ENCODE assay signal across 18 cellular contexts in the genomic region with DNA sequence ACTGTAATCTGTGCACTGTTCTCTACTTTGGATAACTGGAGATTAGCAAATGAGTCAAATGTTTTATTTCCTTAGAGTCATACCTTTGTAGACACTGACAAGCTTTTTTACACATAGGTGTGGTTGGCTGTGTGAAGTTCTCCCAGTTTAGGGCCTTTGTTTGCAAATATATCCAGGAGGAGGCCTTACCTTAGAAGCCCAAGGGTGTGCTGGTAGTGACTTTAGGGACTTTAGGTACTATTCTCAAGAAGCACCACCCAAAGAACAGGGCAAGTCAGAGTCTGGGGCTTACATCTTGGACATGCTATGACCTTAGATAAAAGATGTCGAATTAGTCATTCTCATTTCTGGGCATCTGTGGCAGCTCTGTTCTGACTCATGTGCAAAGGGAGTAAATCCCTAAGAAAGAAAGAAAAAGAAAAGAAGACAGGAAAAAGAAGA. TPM values are rescaled to one million over a fixed set of nuclear protein-coding genes. Genes with fewer than 3 reads are reported as not detected.
DNase-seq lines count a peak whose midpoint lies in the region; ATAC-seq, FAIRE-seq and TF ChIP-seq lines count a peak whose summit lies in the region.
"Had no signal": no experiment of that assay in that cellular context is flagged by ENCODE, and none has a peak within 500 bp of the region (broad histone marks: within the 10 kb centered on the region; RNA-seq: fewer than 3 reads in every experiment).

No MANE protein-coding gene starts in this region.

- CTCF ChIA-PET in endothelial cell of umbilical vein (lab: Charles Lee), result interaction anchor here (1.1 kb wide), 1 partner anchor 9 kb away, joined by 4 read pairs; no protein-coding TSS in a partner anchor

- H3K27ac ChIP-seq in endothelial cell of umbilical vein (ENCODE audit: insufficient read depth, low read depth, low read length) (peak overlapping the region; percentile 7), spleen (no peak overlapping the region), upper lobe of right lung (no peak overlapping the region)
- H3K27ac ChIP-seq: cardiac muscle cell, uterus had no signal

- H3K4me3 ChIP-seq in MG63, result no peak overlapping the region
- H3K4me3 ChIP-seq in endothelial cell of umbilical vein (replicated peaks in 1 of 3; ENCODE audit: insufficient read depth in 1 of 3, low read depth in 1 of 3, low read length in 3 of 3), result no peak overlapping the region
- no peak overlapping the region for H3K4me3 ChIP-seq in spleen
- no peak overlapping the region for H3K4me3 ChIP-seq in upper lobe of right lung
- H3K4me3 ChIP-seq: cardiac muscle cell, uterus had no signal

- peak; percentile 51 for ATAC-seq in left colon
- ATAC-seq in upper lobe of right lung, result no peak
- ATAC-seq: activated CD4-positive, alpha-beta T cell treated with anti-CD3 and anti-CD28 coated beads for 36 hours; left ventricle myocardium superior had no signal

- WGBS in spleen, 5 donors, result 90 to 100% (median 92%) methylated on average over 1 of the region's 1 CpG

- dilution Hi-C loops in endothelial cell of umbilical vein (cut with MboI; ENCODE audit: extremely low pct_ligation_motif_present, low sequenced_read_pairs), result no loop called here

- H3K9me1 ChIP-seq in endothelial cell of umbilical vein (replicated peaks; ENCODE audit: control insufficient read depth, extremely low read depth, insufficient read depth, low read length), result no peaks in the 10 kb centered on the region

- no peaks in the 10 kb centered on the region for H4K20me1 ChIP-seq in endothelial cell of umbilical vein (replicated peaks; ENCODE audit: control insufficient read depth, extremely low read depth, insufficient read depth, low read length)

- H3K36me3 ChIP-seq in MG63 (no peaks in the 10 kb centered on the region), endothelial cell of umbilical vein (ENCODE audit: control insufficient read depth in 2 of 2, extremely low read depth in 1 of 2, insufficient read depth in 2 of 2, low read length in 2 of 2) (no peaks in the 10 kb centered on the region), spleen (no peaks in the 10 kb centered on the region), upper lobe of right lung (no peaks in the 10 kb centered on the region)
- H3K36me3 ChIP-seq: cardiac muscle cell, uterus had no signal

- no peaks in the 10 kb centered on the region for H3K9me3 ChIP-seq in MG63
- no peaks in the 10 kb centered on the region for H3K9me3 ChIP-seq in endothelial cell of umbilical vein (replicated peaks; ENCODE audit: control insufficient read depth, insufficient read depth, low read length)
- peaks cover 4 to 23% (median 21%) of the 10 kb centered on the region in 8 donors for H3K9me3 ChIP-seq in spleen
- H3K9me3 ChIP-seq in upper lobe of right lung, result no peaks in the 10 kb centered on the region

- TF ChIP-seq CTCF in endothelial cell of umbilical vein (IDR thresholded peaks at IDR 0.05; ENCODE audit: extremely low read depth in 1 of 2, insufficient read depth in 1 of 2, low read depth in 1 of 2, low read length in 2 of 2) (no peak), spleen (IDR thresholded peaks at IDR 0.05 in 8 of 11, conservative IDR thresholded peaks at IDR 0.05 in 3 of 11) (no peak), upper lobe of right lung (IDR thresholded peaks at IDR 0.05) (no peak)

- H3K9ac ChIP-seq in endothelial cell of umbilical vein (replicated peaks; ENCODE audit: extremely low read depth, insufficient read depth, low read length), result no peak overlapping the region

- H3K4me2 ChIP-seq in endothelial cell of umbilical vein (ENCODE audit: insufficient read depth, low read length), result peak overlapping the region; percentile 51

- intact Hi-C loops in endothelial cell of umbilical vein (cut with micrococcal nuclease), result no loop called here
- intact Hi-C loops in left colon (cut with DNase I, micrococcal nuclease), result no loop called here
- intact Hi-C loops in spleen (cut with DNase I; ENCODE audit: low total_unique reads), result no loop called here
- intact Hi-C loops in upper lobe of right lung (cut with DNase I), result no loop called here

- peak; percentile 80 for FAIRE-seq in endothelial cell of umbilical vein (lab: Jason Lieb, UNC)
- FAIRE-seq: GM12891 had no signal

- peak; percentile 23 for DNase-seq in AG08396 (ENCODE audit: low spot score)
- DNase-seq in MG63, result peak; percentile 30
- peak; percentile 49 for DNase-seq in endothelial cell of umbilical vein (ENCODE audit: low read depth, low spot score)
- peak in 1 of 2 donors; percentile 30 for DNase-seq in left colon
- DNase-seq in spleen, result no peak
- DNase-seq in H4 (ENCODE audit: low spot score), result no peak
- no peak for DNase-seq in upper lobe of right lung
- DNase-seq in stimulated activated CD4-positive, alpha-beta T cell treated with anti-CD3 and anti-CD28 coated beads, Interleukin-15, amount 100 ng/mL, for 24 hours, result no peak
- DNase-seq: activated CD4-positive, alpha-beta T cell treated with anti-CD3 and anti-CD28 coated beads for 36 hours; activated T-cell treated with anti-CD3 and anti-CD28 coated beads for 4 hours; left ventricle myocardium superior; NCI-H1436; NCI-H2171 treated with DMSO at 0.1 percent for 48 hours; posterior cingulate gyrus; stimulated activated CD4-positive, alpha-beta T cell treated with anti-CD3 and anti-CD28 coated beads, Interleukin-12 subunit alpha, Interleukin-12 subunit beta, amount 100 ng/mL, for 4 hours; uterus had no signal

- POLR2A ChIA-PET in endothelial cell of umbilical vein (lab: Charles Lee), result no interaction called here

- no TSS peak for BruUV-seq in endothelial cell of umbilical vein (replicated peaks; lab: Mats Ljungman, UMichigan)

- no peaks in the 10 kb centered on the region for H3K27me3 ChIP-seq in MG63
- no peaks in the 10 kb centered on the region for H3K27me3 ChIP-seq in endothelial cell of umbilical vein (ENCODE audit: control insufficient read depth in 2 of 2, insufficient read depth in 2 of 2, low read length in 2 of 2)
- H3K27me3 ChIP-seq in spleen (replicated peaks in 1 of 7), result no peaks in the 10 kb centered on the region
- H3K27me3 ChIP-seq in upper lobe of right lung, result no peaks in the 10 kb centered on the region
- H3K27me3 ChIP-seq: cardiac muscle cell, uterus had no signal

- H3K4me1 ChIP-seq in endothelial cell of umbilical vein (ENCODE audit: control insufficient read depth, extremely low read depth, insufficient read depth, low read length) (peaks cover 15% of the 10 kb centered on the region), spleen (peaks cover 0 to 11% (median 10%) of the 10 kb centered on the region in 6 donors), upper lobe of right lung (peaks cover 6% of the 10 kb centered on the region)
- H3K4me1 ChIP-seq: uterus had no signal

- peaks cover under 1% of the 10 kb centered on the region for H3K79me2 ChIP-seq in endothelial cell of umbilical vein (ENCODE audit: control insufficient read depth, insufficient read depth, low read length)

- peak overlapping the region; percentile 75 for H2AFZ ChIP-seq in endothelial cell of umbilical vein (ENCODE audit: low read depth, low read length)

- TF ChIP-seq POLR2A in endothelial cell of umbilical vein (IDR thresholded peaks at IDR 0.05; ENCODE audit: low read depth, low read length) (no peak), spleen (IDR thresholded peaks at IDR 0.05) (no peak)

TF ChIP-seq in endothelial cell of umbilical vein, 7 proteins besides CTCF, POLR2A, EP300 and RAD21:
- TF ChIP-seq FOS (IDR thresholded peaks at IDR 0.05; ENCODE audit: borderline replicate concordance, insufficient read depth, low read length), result peak; percentile 84
- TF ChIP-seq GATA2 (IDR thresholded peaks at IDR 0.05; ENCODE audit: insufficient read depth, insufficient read length, low read depth, low read length), result peak; percentile 81
- peak; percentile 24 for TF ChIP-seq JUN (IDR thresholded peaks at IDR 0.05; ENCODE audit: borderline replicate concordance, insufficient read depth, insufficient read length, low read depth)
- TF ChIP-seq EZH2 (IDR thresholded peaks at IDR 0.05; ENCODE audit: borderline replicate concordance, low read depth, low read length, severe bottlenecking), result no peak

RNA-seq across cellular contexts. Expression of a gene that starts 4.8 kb away (rescaled TPM):
- total RNA-seq in MG63 (2014; rRNA removed; shearing (Covaris generic); ENCODE audit: low replicate concordance), result 16.2 and 45.9 TPM in 2 replicates
- total RNA-seq in endothelial cell of umbilical vein (72.3 and 76.4 TPM in 2 replicates), left colon (100 to 1,000 TPM in 1 of 2 donors, 10 to 100 TPM in 1; 99.5 to 103 TPM), spleen (10 to 100 TPM; 56.3 to 83.2 (median 63.2) TPM), upper lobe of right lung (59.7 TPM)
- polyA plus RNA-seq in endothelial cell of umbilical vein (24.6 and 29.5 TPM in 2 replicates), spleen (10 to 100 TPM; 13.6 to 21.1 (median 16.7) TPM)
- 35.5 and 38.4 TPM in 2 replicates for polyA plus RNA-seq in endothelial cell of umbilical vein (2011; cell fraction: cytosol; rRNA removed)
- 64.9 and 89.2 TPM in 2 replicates for polyA plus RNA-seq in endothelial cell of umbilical vein (2011; cell fraction: nucleus; rRNA removed)
- polyA plus RNA-seq in endothelial cell of umbilical vein (2012), result 50.7 and 63.3 TPM in 2 replicates
- 74.3 and 92.1 TPM in 2 replicates for polyA minus RNA-seq in endothelial cell of umbilical vein
- polyA minus RNA-seq in endothelial cell of umbilical vein (2011; cell fraction: cytosol; rRNA and poly(A)+ RNA removed), result 38.9 TPM
- 67.5 and 119 TPM in 2 replicates for polyA minus RNA-seq in endothelial cell of umbilical vein (2011; cell fraction: nucleus; rRNA and poly(A)+ RNA removed)
- total RNA-seq in H4 (2014; rRNA removed; shearing (Covaris generic)), result 27.1 and 35.7 TPM in 2 replicates

Comparison
In these comparisons a context has a peak if more than half of its experiments do, and no peak if none do; other contexts are left out.
1. DNase-seq: peak in AG08396 (single experiment), MG63 (single experiment) and endothelial cell of umbilical vein (single experiment); none in spleen (single experiment), H4 (single experiment), upper lobe of right lung (single experiment) and stimulated activated CD4-positive, alpha-beta T cell treated with anti-CD3 and anti-CD28 coated beads, Interleukin-15, amount 100 ng/mL, for 24 hours (single experiment).